2 cellular contexts compared by ENCODE assay signal in genomic region chr13:92103673-92104296, GRCh38.
TF ChIP-seq lines count a peak whose summit lies in the region.

No MANE protein-coding gene starts in this region.

TF ChIP-seq in SK-N-SH treated with all-trans-retinoic acid at 6 μM for 48 hours, 23 proteins besides CTCF, POLR2A, EP300 and RAD21 (continued from another document):
- TF ChIP-seq ZFP30 (CRISPR knock-in tag; IDR thresholded peaks at IDR 0.05) (no peak), ESRRG (CRISPR knock-in tag; IDR thresholded peaks at IDR 0.05) (no peak), ISL1 (CRISPR knock-in tag; IDR thresholded peaks at IDR 0.05) (peak; percentile 54; the same call in 1 of the 2 replicates), GLIS3 (CRISPR knock-in tag; IDR thresholded peaks at IDR 0.05) (no peak), TOX (CRISPR knock-in tag; IDR thresholded peaks at IDR 0.05; ENCODE audit: borderline replicate concordance) (no peak), ZNF565 (CRISPR knock-in tag; conservative IDR thresholded peaks at IDR 0.05; ENCODE audit: low read depth) (no peak), BACH2 (CRISPR knock-in tag; IDR thresholded peaks at IDR 0.05; ENCODE audit: borderline replicate concordance) (no peak)
TF ChIP-seq in SK-N-SH treated with all-trans-retinoic acid at 6 μM for 48 hours: peak in this region for 1.

TF ChIP-seq in SK-N-SH, 30 proteins besides CTCF, POLR2A, EP300 and RAD21 (continued from another document):
- TF ChIP-seq, protein P1, sequence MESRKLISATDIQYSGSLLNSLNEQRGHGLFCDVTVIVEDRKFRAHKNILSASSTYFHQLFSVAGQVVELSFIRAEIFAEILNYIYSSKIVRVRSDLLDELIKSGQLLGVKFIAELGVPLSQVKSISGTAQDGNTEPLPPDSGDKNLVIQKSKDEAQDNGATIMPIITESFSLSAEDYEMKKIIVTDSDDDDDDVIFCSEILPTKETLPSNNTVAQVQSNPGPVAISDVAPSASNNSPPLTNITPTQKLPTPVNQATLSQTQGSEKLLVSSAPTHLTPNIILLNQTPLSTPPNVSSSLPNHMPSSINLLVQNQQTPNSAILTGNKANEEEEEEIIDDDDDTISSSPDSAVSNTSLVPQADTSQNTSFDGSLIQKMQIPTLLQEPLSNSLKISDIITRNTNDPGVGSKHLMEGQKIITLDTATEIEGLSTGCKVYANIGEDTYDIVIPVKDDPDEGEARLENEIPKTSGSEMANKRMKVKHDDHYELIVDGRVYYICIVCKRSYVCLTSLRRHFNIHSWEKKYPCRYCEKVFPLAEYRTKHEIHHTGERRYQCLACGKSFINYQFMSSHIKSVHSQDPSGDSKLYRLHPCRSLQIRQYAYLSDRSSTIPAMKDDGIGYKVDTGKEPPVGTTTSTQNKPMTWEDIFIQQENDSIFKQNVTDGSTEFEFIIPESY (IDR thresholded peaks at IDR 0.05; ENCODE audit: borderline replicate concordance, low read depth) = no peak
- TF ChIP-seq FOXJ3 (CRISPR knock-in tag; IDR thresholded peaks at IDR 0.05) (no peak), JUND (IDR thresholded peaks at IDR 0.05) (no peak), TCF12 (IDR thresholded peaks at IDR 0.05) (no peak), ELF1 (IDR thresholded peaks at IDR 0.05) (no peak), USF1 (IDR thresholded peaks at IDR 0.05; ENCODE audit: borderline replicate concordance, low read depth) (no peak), IRF3 (IDR thresholded peaks at IDR 0.05; ENCODE audit: low read depth, low read length) (no peak), EZH2phosphoT487 (IDR thresholded peaks at IDR 0.05; ENCODE audit: borderline replicate concordance, low read depth) (no peak), GATA2 (CRISPR knock-in tag; IDR thresholded peaks at IDR 0.05) (no peak), FOSL2 (IDR thresholded peaks at IDR 0.05; ENCODE audit: borderline replicate concordance, low read depth) (no peak), RCOR1 (IDR thresholded peaks at IDR 0.05; ENCODE audit: low read length) (no peak), MXI1 (IDR thresholded peaks at IDR 0.05; ENCODE audit: low read depth, low read length) (no peak), MEF2A (IDR thresholded peaks at IDR 0.05; ENCODE audit: borderline replicate concordance, low read depth) (no peak)
- TF ChIP-seq, protein P2, sequence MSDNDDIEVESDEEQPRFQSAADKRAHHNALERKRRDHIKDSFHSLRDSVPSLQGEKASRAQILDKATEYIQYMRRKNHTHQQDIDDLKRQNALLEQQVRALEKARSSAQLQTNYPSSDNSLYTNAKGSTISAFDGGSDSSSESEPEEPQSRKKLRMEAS (IDR thresholded peaks at IDR 0.05; ENCODE audit: low read depth) = no peak
